1 cellular context compared by ENCODE assay signal in genomic region chr1:35589516-35590427, GRCh38.
A peak's percentile ranks its signal among the peaks of the same experiment; 100 is the strongest.
TF ChIP-seq lines count a peak whose summit lies in the region.

No MANE protein-coding gene starts in this region.

TF ChIP-seq in GM12878, 131 proteins besides CTCF, POLR2A, EP300 and RAD21:
- TF ChIP-seq PBX3 (IDR thresholded peaks at IDR 0.05; ENCODE audit: insufficient replicate concordance, low read depth, low read length), result peak; percentile 51
- TF ChIP-seq BCL3 (IDR thresholded peaks at IDR 0.05; ENCODE audit: borderline replicate concordance, insufficient read depth, low read depth, low read length, poor library complexity, severe bottlenecking), result peak; percentile 90
- TF ChIP-seq ZSCAN29 (IDR thresholded peaks at IDR 0.05), result no peak
